ENCODE assay signal across 1 cellular context in the genomic region with DNA sequence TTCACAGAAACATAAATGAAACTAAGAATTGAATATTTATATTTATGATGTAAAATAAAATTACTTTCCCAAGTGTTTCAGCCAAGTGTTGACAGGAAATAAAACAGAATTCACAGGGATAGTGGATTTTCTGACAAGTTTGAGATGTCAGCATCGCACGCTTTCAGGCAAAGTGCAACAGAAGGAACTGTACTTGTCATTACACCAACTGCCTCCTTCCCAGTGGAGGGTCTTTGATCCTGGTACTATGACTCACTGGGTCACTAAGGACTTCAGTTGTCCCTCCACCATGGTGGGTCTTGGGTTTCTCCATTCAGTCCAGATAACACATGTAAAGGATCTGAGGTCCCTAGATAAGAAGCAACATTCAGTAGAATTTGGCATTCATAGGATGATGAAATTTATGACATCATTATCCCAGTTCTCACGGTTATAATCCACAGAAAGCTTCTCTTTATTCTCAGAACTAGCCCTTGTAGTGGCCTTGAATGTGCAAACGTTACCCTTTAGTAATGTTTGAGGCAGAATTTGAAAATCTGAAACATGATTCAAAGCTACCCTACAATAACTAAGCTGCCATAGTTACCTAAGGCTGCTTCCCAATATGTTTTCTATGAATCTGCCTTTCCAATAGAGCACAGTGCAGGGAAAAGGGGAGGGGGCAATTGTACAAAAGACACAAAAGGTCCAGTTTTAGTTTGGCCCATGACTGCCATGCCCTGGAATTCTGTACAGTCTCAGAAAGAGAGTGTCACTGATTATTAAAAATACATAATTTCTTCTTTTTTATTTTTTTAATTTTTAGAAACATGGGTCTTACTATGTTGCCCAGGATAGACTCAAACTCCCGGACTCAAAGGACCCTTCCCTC.
TF ChIP-seq lines count a peak whose summit lies in the region.

No MANE protein-coding gene starts in this region.

TF ChIP-seq in HEK293, 187 proteins besides CTCF, POLR2A, EP300 and RAD21 (continued from another document and continues in another):
- TF ChIP-seq, protein P1, sequence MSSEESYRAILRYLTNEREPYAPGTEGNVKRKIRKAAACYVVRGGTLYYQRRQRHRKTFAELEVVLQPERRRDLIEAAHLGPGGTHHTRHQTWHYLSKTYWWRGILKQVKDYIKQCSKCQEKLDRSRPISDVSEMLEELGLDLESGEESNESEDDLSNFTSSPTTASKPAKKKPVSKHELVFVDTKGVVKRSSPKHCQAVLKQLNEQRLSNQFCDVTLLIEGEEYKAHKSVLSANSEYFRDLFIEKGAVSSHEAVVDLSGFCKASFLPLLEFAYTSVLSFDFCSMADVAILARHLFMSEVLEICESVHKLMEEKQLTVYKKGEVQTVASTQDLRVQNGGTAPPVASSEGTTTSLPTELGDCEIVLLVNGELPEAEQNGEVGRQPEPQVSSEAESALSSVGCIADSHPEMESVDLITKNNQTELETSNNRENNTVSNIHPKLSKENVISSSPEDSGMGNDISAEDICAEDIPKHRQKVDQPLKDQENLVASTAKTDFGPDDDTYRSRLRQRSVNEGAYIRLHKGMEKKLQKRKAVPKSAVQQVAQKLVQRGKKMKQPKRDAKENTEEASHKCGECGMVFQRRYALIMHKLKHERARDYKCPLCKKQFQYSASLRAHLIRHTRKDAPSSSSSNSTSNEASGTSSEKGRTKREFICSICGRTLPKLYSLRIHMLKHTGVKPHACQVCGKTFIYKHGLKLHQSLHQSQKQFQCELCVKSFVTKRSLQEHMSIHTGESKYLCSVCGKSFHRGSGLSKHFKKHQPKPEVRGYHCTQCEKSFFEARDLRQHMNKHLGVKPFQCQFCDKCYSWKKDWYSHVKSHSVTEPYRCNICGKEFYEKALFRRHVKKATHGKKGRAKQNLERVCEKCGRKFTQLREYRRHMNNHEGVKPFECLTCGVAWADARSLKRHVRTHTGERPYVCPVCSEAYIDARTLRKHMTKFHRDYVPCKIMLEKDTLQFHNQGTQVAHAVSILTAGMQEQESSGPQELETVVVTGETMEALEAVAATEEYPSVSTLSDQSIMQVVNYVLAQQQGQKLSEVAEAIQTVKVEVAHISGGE (tag by site-specific recombination; conservative IDR thresholded peaks at IDR 0.05; ENCODE audit: low read depth), result no peak
- TF ChIP-seq ZNF19 (tag by site-specific recombination; IDR thresholded peaks at IDR 0.05; ENCODE audit: low read depth) (no peak), ZFP3 (tag by site-specific recombination; IDR thresholded peaks at IDR 0.05; ENCODE audit: low read depth) (no peak), HOXD13 (CRISPR knock-in tag; IDR thresholded peaks at IDR 0.05; ENCODE audit: borderline replicate concordance) (no peak), ZNF768 (tag by site-specific recombination; IDR thresholded peaks at IDR 0.05) (no peak), OVOL3 (tag by site-specific recombination; IDR thresholded peaks at IDR 0.05) (no peak), ZNF626 (tag by site-specific recombination; IDR thresholded peaks at IDR 0.05) (no peak), MYNN (tag by site-specific recombination; IDR thresholded peaks at IDR 0.05; ENCODE audit: borderline replicate concordance) (no peak), HOXA7 (CRISPR knock-in tag; IDR thresholded peaks at IDR 0.05; ENCODE audit: borderline replicate concordance) (no peak), ZNF677 (tag by site-specific recombination; IDR thresholded peaks at IDR 0.05) (no peak), ZNF169 (tag by site-specific recombination; IDR thresholded peaks at IDR 0.05) (no peak), MEIS1 (CRISPR knock-in tag; IDR thresholded peaks at IDR 0.05; ENCODE audit: borderline replicate concordance) (no peak), SP3 (tag by site-specific recombination; IDR thresholded peaks at IDR 0.05) (no peak), ZNF571 (tag by site-specific recombination; IDR thresholded peaks at IDR 0.05) (no peak), KLF1 (tag by site-specific recombination; IDR thresholded peaks at IDR 0.05) (no peak), SETDB1 (IDR thresholded peaks at IDR 0.05; ENCODE audit: insufficient read length, low read length) (peak; percentile 2), ZNF335 (tag by site-specific recombination; conservative IDR thresholded peaks at IDR 0.05) (peak; percentile 68), ZXDB (tag by site-specific recombination; IDR thresholded peaks at IDR 0.05) (0 out of 2 replicates have a peak, but pooled peaks have one; percentile 19), ZFHX2 (tag by site-specific recombination; conservative IDR thresholded peaks at IDR 0.05) (no peak), KLF9 (tag by site-specific recombination; IDR thresholded peaks at IDR 0.05; ENCODE audit: low read depth) (no peak), ZNF473 (tag by site-specific recombination; IDR thresholded peaks at IDR 0.05) (no peak), ZNF202 (tag by site-specific recombination; IDR thresholded peaks at IDR 0.05; ENCODE audit: borderline replicate concordance) (no peak), ZNF830 (tag by site-specific recombination; IDR thresholded peaks at IDR 0.05; ENCODE audit: low read depth) (no peak), ZNF670 (tag by site-specific recombination; IDR thresholded peaks at IDR 0.05; ENCODE audit: low read depth) (no peak), ZNF791 (tag by site-specific recombination; IDR thresholded peaks at IDR 0.05) (no peak), ZNF561 (tag by site-specific recombination; IDR thresholded peaks at IDR 0.05; ENCODE audit: borderline replicate concordance) (no peak), PRDM1 (tag by site-specific recombination; IDR thresholded peaks at IDR 0.05) (no peak), ZNF10 (tag by site-specific recombination; IDR thresholded peaks at IDR 0.05) (no peak)
- TF ChIP-seq, protein P2, sequence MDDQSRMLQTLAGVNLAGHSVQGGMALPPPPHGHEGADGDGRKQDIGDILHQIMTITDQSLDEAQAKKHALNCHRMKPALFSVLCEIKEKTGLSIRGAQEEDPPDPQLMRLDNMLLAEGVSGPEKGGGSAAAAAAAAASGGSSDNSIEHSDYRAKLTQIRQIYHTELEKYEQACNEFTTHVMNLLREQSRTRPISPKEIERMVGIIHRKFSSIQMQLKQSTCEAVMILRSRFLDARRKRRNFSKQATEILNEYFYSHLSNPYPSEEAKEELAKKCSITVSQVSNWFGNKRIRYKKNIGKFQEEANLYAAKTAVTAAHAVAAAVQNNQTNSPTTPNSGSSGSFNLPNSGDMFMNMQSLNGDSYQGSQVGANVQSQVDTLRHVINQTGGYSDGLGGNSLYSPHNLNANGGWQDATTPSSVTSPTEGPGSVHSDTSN (CRISPR knock-in tag; IDR thresholded peaks at IDR 0.05), result no peak
- TF ChIP-seq, protein P3, sequence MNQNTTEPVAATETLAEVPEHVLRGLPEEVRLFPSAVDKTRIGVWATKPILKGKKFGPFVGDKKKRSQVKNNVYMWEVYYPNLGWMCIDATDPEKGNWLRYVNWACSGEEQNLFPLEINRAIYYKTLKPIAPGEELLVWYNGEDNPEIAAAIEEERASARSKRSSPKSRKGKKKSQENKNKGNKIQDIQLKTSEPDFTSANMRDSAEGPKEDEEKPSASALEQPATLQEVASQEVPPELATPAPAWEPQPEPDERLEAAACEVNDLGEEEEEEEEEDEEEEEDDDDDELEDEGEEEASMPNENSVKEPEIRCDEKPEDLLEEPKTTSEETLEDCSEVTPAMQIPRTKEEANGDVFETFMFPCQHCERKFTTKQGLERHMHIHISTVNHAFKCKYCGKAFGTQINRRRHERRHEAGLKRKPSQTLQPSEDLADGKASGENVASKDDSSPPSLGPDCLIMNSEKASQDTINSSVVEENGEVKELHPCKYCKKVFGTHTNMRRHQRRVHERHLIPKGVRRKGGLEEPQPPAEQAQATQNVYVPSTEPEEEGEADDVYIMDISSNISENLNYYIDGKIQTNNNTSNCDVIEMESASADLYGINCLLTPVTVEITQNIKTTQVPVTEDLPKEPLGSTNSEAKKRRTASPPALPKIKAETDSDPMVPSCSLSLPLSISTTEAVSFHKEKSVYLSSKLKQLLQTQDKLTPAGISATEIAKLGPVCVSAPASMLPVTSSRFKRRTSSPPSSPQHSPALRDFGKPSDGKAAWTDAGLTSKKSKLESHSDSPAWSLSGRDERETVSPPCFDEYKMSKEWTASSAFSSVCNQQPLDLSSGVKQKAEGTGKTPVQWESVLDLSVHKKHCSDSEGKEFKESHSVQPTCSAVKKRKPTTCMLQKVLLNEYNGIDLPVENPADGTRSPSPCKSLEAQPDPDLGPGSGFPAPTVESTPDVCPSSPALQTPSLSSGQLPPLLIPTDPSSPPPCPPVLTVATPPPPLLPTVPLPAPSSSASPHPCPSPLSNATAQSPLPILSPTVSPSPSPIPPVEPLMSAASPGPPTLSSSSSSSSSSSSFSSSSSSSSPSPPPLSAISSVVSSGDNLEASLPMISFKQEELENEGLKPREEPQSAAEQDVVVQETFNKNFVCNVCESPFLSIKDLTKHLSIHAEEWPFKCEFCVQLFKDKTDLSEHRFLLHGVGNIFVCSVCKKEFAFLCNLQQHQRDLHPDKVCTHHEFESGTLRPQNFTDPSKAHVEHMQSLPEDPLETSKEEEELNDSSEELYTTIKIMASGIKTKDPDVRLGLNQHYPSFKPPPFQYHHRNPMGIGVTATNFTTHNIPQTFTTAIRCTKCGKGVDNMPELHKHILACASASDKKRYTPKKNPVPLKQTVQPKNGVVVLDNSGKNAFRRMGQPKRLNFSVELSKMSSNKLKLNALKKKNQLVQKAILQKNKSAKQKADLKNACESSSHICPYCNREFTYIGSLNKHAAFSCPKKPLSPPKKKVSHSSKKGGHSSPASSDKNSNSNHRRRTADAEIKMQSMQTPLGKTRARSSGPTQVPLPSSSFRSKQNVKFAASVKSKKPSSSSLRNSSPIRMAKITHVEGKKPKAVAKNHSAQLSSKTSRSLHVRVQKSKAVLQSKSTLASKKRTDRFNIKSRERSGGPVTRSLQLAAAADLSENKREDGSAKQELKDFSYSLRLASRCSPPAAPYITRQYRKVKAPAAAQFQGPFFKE (tag by site-specific recombination; IDR thresholded peaks at IDR 0.05; ENCODE audit: borderline replicate concordance), result no peak
- TF ChIP-seq, protein P4, sequence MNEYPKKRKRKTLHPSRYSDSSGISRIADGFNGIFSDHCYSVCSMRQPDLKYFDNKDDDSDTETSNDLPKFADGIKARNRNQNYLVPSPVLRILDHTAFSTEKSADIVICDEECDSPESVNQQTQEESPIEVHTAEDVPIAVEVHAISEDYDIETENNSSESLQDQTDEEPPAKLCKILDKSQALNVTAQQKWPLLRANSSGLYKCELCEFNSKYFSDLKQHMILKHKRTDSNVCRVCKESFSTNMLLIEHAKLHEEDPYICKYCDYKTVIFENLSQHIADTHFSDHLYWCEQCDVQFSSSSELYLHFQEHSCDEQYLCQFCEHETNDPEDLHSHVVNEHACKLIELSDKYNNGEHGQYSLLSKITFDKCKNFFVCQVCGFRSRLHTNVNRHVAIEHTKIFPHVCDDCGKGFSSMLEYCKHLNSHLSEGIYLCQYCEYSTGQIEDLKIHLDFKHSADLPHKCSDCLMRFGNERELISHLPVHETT (tag by site-specific recombination; IDR thresholded peaks at IDR 0.05), result no peak
- TF ChIP-seq, protein P5, sequence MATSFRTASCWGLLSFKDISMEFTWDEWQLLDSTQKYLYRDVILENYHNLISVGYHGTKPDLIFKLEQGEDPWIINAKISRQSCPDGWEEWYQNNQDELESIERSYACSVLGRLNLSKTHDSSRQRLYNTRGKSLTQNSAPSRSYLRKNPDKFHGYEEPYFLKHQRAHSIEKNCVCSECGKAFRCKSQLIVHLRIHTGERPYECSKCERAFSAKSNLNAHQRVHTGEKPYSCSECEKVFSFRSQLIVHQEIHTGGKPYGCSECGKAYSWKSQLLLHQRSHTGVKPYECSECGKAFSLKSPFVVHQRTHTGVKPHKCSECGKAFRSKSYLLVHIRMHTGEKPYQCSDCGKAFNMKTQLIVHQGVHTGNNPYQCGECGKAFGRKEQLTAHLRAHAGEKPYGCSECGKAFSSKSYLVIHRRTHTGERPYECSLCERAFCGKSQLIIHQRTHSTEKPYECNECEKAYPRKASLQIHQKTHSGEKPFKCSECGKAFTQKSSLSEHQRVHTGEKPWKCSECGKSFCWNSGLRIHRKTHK (tag by site-specific recombination; IDR thresholded peaks at IDR 0.05), result no peak
- TF ChIP-seq, protein P6, sequence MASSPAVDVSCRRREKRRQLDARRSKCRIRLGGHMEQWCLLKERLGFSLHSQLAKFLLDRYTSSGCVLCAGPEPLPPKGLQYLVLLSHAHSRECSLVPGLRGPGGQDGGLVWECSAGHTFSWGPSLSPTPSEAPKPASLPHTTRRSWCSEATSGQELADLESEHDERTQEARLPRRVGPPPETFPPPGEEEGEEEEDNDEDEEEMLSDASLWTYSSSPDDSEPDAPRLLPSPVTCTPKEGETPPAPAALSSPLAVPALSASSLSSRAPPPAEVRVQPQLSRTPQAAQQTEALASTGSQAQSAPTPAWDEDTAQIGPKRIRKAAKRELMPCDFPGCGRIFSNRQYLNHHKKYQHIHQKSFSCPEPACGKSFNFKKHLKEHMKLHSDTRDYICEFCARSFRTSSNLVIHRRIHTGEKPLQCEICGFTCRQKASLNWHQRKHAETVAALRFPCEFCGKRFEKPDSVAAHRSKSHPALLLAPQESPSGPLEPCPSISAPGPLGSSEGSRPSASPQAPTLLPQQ (tag by site-specific recombination; IDR thresholded peaks at IDR 0.05), result 0 out of 2 replicates have a peak, but pooled peaks have one; percentile 51
- TF ChIP-seq, protein P7, sequence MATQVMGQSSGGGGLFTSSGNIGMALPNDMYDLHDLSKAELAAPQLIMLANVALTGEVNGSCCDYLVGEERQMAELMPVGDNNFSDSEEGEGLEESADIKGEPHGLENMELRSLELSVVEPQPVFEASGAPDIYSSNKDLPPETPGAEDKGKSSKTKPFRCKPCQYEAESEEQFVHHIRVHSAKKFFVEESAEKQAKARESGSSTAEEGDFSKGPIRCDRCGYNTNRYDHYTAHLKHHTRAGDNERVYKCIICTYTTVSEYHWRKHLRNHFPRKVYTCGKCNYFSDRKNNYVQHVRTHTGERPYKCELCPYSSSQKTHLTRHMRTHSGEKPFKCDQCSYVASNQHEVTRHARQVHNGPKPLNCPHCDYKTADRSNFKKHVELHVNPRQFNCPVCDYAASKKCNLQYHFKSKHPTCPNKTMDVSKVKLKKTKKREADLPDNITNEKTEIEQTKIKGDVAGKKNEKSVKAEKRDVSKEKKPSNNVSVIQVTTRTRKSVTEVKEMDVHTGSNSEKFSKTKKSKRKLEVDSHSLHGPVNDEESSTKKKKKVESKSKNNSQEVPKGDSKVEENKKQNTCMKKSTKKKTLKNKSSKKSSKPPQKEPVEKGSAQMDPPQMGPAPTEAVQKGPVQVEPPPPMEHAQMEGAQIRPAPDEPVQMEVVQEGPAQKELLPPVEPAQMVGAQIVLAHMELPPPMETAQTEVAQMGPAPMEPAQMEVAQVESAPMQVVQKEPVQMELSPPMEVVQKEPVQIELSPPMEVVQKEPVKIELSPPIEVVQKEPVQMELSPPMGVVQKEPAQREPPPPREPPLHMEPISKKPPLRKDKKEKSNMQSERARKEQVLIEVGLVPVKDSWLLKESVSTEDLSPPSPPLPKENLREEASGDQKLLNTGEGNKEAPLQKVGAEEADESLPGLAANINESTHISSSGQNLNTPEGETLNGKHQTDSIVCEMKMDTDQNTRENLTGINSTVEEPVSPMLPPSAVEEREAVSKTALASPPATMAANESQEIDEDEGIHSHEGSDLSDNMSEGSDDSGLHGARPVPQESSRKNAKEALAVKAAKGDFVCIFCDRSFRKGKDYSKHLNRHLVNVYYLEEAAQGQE (tag by site-specific recombination; IDR thresholded peaks at IDR 0.05), result no peak
- TF ChIP-seq, protein P8, sequence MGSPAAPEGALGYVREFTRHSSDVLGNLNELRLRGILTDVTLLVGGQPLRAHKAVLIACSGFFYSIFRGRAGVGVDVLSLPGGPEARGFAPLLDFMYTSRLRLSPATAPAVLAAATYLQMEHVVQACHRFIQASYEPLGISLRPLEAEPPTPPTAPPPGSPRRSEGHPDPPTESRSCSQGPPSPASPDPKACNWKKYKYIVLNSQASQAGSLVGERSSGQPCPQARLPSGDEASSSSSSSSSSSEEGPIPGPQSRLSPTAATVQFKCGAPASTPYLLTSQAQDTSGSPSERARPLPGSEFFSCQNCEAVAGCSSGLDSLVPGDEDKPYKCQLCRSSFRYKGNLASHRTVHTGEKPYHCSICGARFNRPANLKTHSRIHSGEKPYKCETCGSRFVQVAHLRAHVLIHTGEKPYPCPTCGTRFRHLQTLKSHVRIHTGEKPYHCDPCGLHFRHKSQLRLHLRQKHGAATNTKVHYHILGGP (tag by site-specific recombination; IDR thresholded peaks at IDR 0.05), result no peak
